Comparison of ENCODE assay signal across 1 cellular context in the genomic region with DNA sequence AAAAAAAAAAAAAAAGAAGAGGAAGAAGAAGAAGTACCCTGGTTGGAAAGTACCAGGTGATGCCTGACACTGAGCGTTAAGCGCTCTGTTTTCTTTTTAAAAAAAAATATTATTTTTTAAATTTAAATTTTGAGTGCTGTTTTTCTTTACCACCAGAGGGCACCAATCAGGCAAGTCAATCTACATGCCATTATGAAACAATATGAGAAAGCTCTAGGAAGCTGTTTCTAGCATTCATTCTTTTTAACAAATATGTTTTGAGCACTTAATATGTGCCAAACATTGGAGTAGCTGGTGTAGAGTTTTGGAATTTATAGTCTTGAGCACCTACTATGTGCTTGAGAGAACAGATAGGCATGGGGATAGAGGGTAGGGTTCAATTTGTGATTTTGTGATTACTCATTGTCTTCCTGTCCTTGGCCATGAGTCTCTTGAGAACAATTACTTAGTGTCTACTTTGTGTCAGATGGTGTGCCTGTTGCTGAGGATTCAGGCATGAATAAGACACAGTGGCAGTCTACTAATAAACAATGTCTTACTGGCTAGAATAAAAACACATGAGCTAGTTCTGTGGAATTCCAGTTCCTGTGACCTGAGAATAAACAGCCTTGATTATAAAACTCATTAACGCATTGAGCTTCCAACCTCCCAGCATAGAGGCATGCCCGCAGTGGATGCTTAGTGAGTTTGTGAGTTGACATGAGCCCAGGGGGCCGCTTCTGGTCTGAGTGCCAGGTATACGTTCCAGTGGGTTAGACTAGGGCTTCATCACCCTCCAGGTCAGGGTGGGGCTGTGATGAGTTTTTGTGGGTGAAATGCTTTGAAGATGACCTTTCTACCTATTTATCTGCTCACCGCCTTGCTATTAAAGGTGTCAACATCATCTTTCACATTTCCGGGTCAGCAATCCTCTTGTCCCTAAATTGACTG.
TF ChIP-seq lines count a peak whose summit lies in the region.

No MANE protein-coding gene starts in this region.

TF ChIP-seq in GM12878, 131 proteins besides CTCF, POLR2A, EP300 and RAD21:
- TF ChIP-seq ZNF622 (IDR thresholded peaks at IDR 0.05) (no peak), NFYA (IDR thresholded peaks at IDR 0.05; ENCODE audit: borderline replicate concordance, low read depth, low read length) (no peak), NBN (IDR thresholded peaks at IDR 0.05) (0 out of 2 replicates have a peak, but pooled peaks have one; percentile 42), SRF (IDR thresholded peaks at IDR 0.05; ENCODE audit: low read depth in 2 of 2, low read length in 2 of 2) (no peak), SMC3 (IDR thresholded peaks at IDR 0.05; ENCODE audit: borderline replicate concordance, low read length) (peak; percentile 72; the same call in 1 of the 2 replicates), MXI1 (IDR thresholded peaks at IDR 0.05; ENCODE audit: low read depth, low read length) (peak; percentile 50; the same call in 1 of the 2 replicates), RAD51 (IDR thresholded peaks at IDR 0.05) (peak; percentile 17; the same call in 1 of the 2 replicates), NR2F1 (conservative IDR thresholded peaks at IDR 0.05) (no peak), BCLAF1 (IDR thresholded peaks at IDR 0.05) (no peak), SUPT20H (IDR thresholded peaks at IDR 0.05; ENCODE audit: borderline replicate concordance, control insufficient read depth, low read depth, low read length) (no peak), ZNF384 (IDR thresholded peaks at IDR 0.05; ENCODE audit: borderline replicate concordance, low read depth, low read length) (peak; percentile 64; the same call in 1 of the 2 replicates), PKNOX1 (IDR thresholded peaks at IDR 0.05) (no peak; the same call in 1 of the 2 replicates), RFX5 (IDR thresholded peaks at IDR 0.05; ENCODE audit: low read depth, low read length) (no peak), MEF2B (IDR thresholded peaks at IDR 0.05; ENCODE audit: partially characterized antibody, poor library complexity, severe bottlenecking) (peak; percentile 21), MTA3 (IDR thresholded peaks at IDR 0.05; ENCODE audit: borderline replicate concordance, low read length) (no peak), IRF3 (IDR thresholded peaks at IDR 0.05) (no peak), FOXM1 (IDR thresholded peaks at IDR 0.05; ENCODE audit: low read depth, low read length) (peak; percentile 87), HDAC6 (IDR thresholded peaks at IDR 0.05; ENCODE audit: unreplicated experiment) (no peak), SKIL (IDR thresholded peaks at IDR 0.05; ENCODE audit: low read depth, poor library complexity, severe bottlenecking) (peak; percentile 58), NFXL1 (IDR thresholded peaks at IDR 0.05; ENCODE audit: borderline replicate concordance) (no peak), BCL11A (IDR thresholded peaks at IDR 0.05; ENCODE audit: low read depth, low read length) (no peak), ZNF24 (IDR thresholded peaks at IDR 0.05) (peak; percentile 81), MTA2 (IDR thresholded peaks at IDR 0.05; ENCODE audit: low read depth) (peak; percentile 9; the same call in 1 of the 2 replicates), SREBF1 (IDR thresholded peaks at IDR 0.05; ENCODE audit: low read length) (no peak), RUNX3 (IDR thresholded peaks at IDR 0.05; ENCODE audit: low read length) (no peak), HDGF (IDR thresholded peaks at IDR 0.05) (no peak), CBX5 (IDR thresholded peaks at IDR 0.05; ENCODE audit: low read depth) (no peak), DPF2 (IDR thresholded peaks at IDR 0.05) (peak; percentile 80; the same call in 1 of the 2 replicates), ATF7 (IDR thresholded peaks at IDR 0.05; ENCODE audit: low read depth) (no peak), ZNF217 (IDR thresholded peaks at IDR 0.05) (0 out of 2 replicates have a peak, but pooled peaks have one; percentile 22)
- TF ChIP-seq, protein P1, sequence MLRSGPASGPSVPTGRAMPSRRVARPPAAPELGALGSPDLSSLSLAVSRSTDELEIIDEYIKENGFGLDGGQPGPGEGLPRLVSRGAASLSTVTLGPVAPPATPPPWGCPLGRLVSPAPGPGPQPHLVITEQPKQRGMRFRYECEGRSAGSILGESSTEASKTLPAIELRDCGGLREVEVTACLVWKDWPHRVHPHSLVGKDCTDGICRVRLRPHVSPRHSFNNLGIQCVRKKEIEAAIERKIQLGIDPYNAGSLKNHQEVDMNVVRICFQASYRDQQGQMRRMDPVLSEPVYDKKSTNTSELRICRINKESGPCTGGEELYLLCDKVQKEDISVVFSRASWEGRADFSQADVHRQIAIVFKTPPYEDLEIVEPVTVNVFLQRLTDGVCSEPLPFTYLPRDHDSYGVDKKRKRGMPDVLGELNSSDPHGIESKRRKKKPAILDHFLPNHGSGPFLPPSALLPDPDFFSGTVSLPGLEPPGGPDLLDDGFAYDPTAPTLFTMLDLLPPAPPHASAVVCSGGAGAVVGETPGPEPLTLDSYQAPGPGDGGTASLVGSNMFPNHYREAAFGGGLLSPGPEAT (IDR thresholded peaks at IDR 0.05; ENCODE audit: low read depth): peak; percentile 63
- TF ChIP-seq, protein P2, sequence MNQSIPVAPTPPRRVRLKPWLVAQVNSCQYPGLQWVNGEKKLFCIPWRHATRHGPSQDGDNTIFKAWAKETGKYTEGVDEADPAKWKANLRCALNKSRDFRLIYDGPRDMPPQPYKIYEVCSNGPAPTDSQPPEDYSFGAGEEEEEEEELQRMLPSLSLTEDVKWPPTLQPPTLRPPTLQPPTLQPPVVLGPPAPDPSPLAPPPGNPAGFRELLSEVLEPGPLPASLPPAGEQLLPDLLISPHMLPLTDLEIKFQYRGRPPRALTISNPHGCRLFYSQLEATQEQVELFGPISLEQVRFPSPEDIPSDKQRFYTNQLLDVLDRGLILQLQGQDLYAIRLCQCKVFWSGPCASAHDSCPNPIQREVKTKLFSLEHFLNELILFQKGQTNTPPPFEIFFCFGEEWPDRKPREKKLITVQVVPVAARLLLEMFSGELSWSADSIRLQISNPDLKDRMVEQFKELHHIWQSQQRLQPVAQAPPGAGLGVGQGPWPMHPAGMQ (IDR thresholded peaks at IDR 0.05; ENCODE audit: borderline replicate concordance): no peak
